In the genomic region with DNA sequence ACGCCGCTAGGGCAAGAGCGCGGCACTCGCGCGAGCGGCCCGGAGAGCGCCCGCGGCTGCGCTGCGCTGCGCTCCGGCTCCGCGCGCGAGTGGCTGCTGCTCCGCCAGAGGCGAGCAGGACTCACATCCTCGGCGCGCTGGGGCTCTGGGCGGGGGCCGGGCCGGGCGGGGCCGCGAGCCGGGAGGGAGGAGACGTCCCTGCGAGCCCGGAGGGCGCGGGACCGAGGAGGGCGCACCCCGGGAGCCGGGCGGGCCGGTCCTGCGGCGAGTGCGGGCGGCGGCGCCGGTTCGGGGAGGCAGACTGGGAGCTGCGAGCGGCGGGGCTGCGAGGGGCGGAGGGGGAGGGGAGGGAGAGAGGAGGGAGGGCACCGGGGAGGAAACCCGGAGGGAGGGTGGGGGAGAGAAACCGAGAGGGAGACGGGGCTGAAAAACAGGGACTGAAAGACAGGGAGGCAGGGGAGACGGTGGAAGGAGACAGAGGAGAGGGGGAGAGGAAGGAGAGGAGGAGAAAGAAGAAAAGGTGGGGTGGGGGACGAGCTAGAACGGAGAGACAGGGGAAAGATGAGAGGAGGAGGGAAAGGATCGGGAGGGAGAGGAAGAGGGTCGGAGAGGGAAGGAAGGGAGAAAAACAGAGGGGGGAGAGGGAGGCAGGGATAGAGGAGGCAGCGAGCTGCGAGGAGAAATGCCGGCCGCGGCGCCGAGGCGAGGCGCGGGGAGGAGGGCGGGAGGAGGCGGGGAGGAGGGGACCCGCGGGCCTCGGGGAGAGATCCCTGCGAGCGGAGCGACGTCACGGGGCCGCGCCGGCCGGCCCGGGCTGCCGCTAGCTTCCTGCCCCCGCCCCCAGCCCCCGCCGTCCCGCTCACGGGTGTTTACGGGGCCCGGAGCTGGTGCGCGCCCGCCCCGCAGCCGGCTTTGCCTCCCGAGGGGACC, we compare ENCODE assay signal across 7 cellular contexts. TPM values are rescaled to one million over a fixed set of nuclear protein-coding genes. Genes with fewer than 3 reads are reported as not detected.
DNase-seq lines count a peak whose midpoint lies in the region; TF ChIP-seq lines count a peak whose summit lies in the region.

A gene (minus strand): TSS at position 684 of the 930 bp plus-strand sequence. CDS start 831 bp downstream, outside the sequence.

- peak within 1 kb of the TSS; percentile 85 for H3K4me3 ChIP-seq in H7 (ENCODE audit: insufficient read depth, low read depth, low read length)
- H3K4me3 ChIP-seq in tibial artery = peak within 1 kb of the TSS; percentile 55 to 69

- no peaks in the 10 kb centered on the region for H3K36me3 Mint-ChIP-seq in activated naive CD4-positive, alpha-beta T cell treated with anti-CD3 and anti-CD28 coated beads, Interleukin-2, amount 50 U/mL, for 24 hours
- no peaks in the 10 kb centered on the region for H3K36me3 Mint-ChIP-seq in neural crest cell (ENCODE audit: low read depth)

- H3K9me3 Mint-ChIP-seq in activated naive CD4-positive, alpha-beta T cell treated with anti-CD3 and anti-CD28 coated beads, Interleukin-2, amount 50 U/mL, for 24 hours = no peaks in the 10 kb centered on the region
- no peaks in the 10 kb centered on the region for H3K9me3 Mint-ChIP-seq in neural crest cell

- peak within 1 kb of the TSS; percentile 89 for H3K4me3 Mint-ChIP-seq in activated naive CD4-positive, alpha-beta T cell treated with anti-CD3 and anti-CD28 coated beads, Interleukin-2, amount 50 U/mL, for 24 hours
- H3K4me3 Mint-ChIP-seq in neural crest cell = peak within 1 kb of the TSS; percentile 99

- peaks cover 35% of the 10 kb centered on the region for H3K27me3 Mint-ChIP-seq in activated naive CD4-positive, alpha-beta T cell treated with anti-CD3 and anti-CD28 coated beads, Interleukin-2, amount 50 U/mL, for 24 hours
- H3K27me3 Mint-ChIP-seq in neural crest cell (ENCODE audit: low read depth) = peaks cover 43% of the 10 kb centered on the region

- no peaks in the 10 kb centered on the region for H3K36me3 ChIP-seq in H7 (replicated peaks; ENCODE audit: control insufficient read depth, insufficient read depth, low read length)
- no peaks in the 10 kb centered on the region for H3K36me3 ChIP-seq in tibial artery

- no peak within 1 kb of the TSS for H3K27ac Mint-ChIP-seq in activated naive CD4-positive, alpha-beta T cell treated with anti-CD3 and anti-CD28 coated beads, Interleukin-2, amount 50 U/mL, for 24 hours
- H3K27ac Mint-ChIP-seq in neural crest cell (ENCODE audit: unreplicated experiment) = peak within 1 kb of the TSS; percentile 94

- H3K27me3 ChIP-seq in H7 (ENCODE audit: control insufficient read depth, insufficient read depth, low read length) = peaks cover 80% of the 10 kb centered on the region
- H3K27me3 ChIP-seq in tibial artery = peaks cover 0 to 83% of the 10 kb centered on the region in 2 donors

- no peak for TF ChIP-seq CTCF in neural crest cell (conservative IDR thresholded peaks at IDR 0.05)
- TF ChIP-seq CTCF in tibial artery (IDR thresholded peaks at IDR 0.05) = no peak

- peak within 1 kb of the TSS; percentile 41 to 62 for H3K27ac ChIP-seq in tibial artery

- no peaks in the 10 kb centered on the region for H3K9me3 ChIP-seq in tibial artery

- H3K4me1 ChIP-seq in tibial artery = peaks cover 0 to 35% (median 29%) of the 10 kb centered on the region in 4 donors

- intact Hi-C loops in tibial artery (cut with DNase I; ENCODE audit: low total_unique reads) = no loop called here

- peak; percentile 92 for DNase-seq in H7
- DNase-seq in RPMI8226 = peak; percentile 47
- DNase-seq in globus pallidus (ENCODE audit: low spot score) = peak; percentile 90
- peak; percentile 47 for DNase-seq in neural crest cell (ENCODE audit: low read depth, low spot score)
- peak; percentile 51 to 75 for DNase-seq in tibial artery
- no peak for DNase-seq in OCI-M1 (lab: John Stamatoyannopoulos, UW)

- peaks cover 20% of the 10 kb centered on the region for H3K4me1 Mint-ChIP-seq in activated naive CD4-positive, alpha-beta T cell treated with anti-CD3 and anti-CD28 coated beads, Interleukin-2, amount 50 U/mL, for 24 hours
- H3K4me1 Mint-ChIP-seq in neural crest cell = peaks cover 34% of the 10 kb centered on the region

RNA-seq across cellular contexts. Expression of the gene that starts here (rescaled TPM):
- total RNA-seq in H7 (2014; rRNA removed; shearing (Covaris generic)) = 0.92 and 1.5 TPM in 2 replicates
- 31.4 and 34.7 TPM in 2 replicates for total RNA-seq in neural crest cell

Comparison
In these comparisons a context has a peak if more than half of its experiments do, and no peak if none do; other contexts are left out.
1. RNA of the gene that starts here (total RNA-seq): 31.4 to 34.7 TPM in neural crest cell; 0.92 to 1.5 TPM in H7; every median in the first group is over 10 times any median in the second.